Comparison of ENCODE assay signal across 8 cellular contexts in the genomic region with DNA sequence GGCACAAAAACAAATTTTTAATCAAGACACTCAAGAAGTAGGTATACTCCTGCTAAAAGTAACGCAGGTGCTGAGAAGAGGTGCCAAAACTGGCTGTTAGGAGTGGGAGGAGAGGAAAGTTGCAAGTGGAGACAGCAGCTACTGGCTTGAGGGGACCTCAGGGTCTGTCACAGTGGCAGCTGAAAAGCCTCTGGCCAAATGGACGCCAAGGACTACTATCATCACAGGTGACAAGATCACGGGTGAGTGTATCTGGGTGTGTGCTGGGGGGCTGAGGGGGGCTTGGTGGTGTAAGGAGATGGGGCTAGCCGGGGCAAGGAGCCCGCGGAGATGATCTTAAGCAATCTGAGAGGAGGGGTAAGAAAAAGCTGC. TPM values are rescaled to one million over a fixed set of nuclear protein-coding genes. Genes with fewer than 3 reads are reported as not detected.
DNase-seq lines count a peak whose midpoint lies in the region; ATAC-seq and TF ChIP-seq lines count a peak whose summit lies in the region.

No MANE protein-coding gene starts in this region.

- 0 to 2% (median 1%) methylated on average over 6 of the region's 6 CpGs for WGBS in heart left ventricle, 4 donors
- 1 to 3% methylated on average over 6 of the region's 6 CpGs for WGBS in sigmoid colon, 2 donors

- no TSS peak for BruUV-seq in Caco-2 (replicated peaks; lab: Mats Ljungman, UMichigan)

- no peak for TF ChIP-seq EP300 in sigmoid colon (IDR thresholded peaks at IDR 0.05)

- H3K36me3 Mint-ChIP-seq in Caco-2 (ENCODE audit: insufficient read depth, unreplicated experiment) (peaks cover 40% of the 10 kb centered on the region), T-helper 17 cell (ENCODE audit: low read depth) (peaks cover 6% of the 10 kb centered on the region)

- H3K27ac Mint-ChIP-seq in Caco-2 (ENCODE audit: unreplicated experiment) (peak overlapping the region; percentile 79), T-helper 17 cell (peak overlapping the region; percentile 94)

- no peak for TF ChIP-seq CTCF in Caco-2 (IDR thresholded peaks at IDR 0.05; ENCODE audit: insufficient read depth in 1 of 2, low read depth in 1 of 2, low read length in 1 of 2, severe bottlenecking in 1 of 2, unreplicated experiment in 1 of 2)
- TF ChIP-seq CTCF in HEK293 (tag by site-specific recombination; IDR thresholded peaks at IDR 0.05): no peak
- no peak for TF ChIP-seq CTCF in heart left ventricle (IDR thresholded peaks at IDR 0.05)
- no peak for TF ChIP-seq CTCF in sigmoid colon (IDR thresholded peaks at IDR 0.05)

- peak overlapping the region; percentile 85 for H3K4me3 Mint-ChIP-seq in Caco-2 (ENCODE audit: unreplicated experiment)
- peak overlapping the region; percentile 98 for H3K4me3 Mint-ChIP-seq in T-helper 17 cell

- H3K27me3 Mint-ChIP-seq in Caco-2 (ENCODE audit: insufficient read depth, unreplicated experiment): peaks cover 7% of the 10 kb centered on the region
- peaks cover 6% of the 10 kb centered on the region for H3K27me3 Mint-ChIP-seq in T-helper 17 cell

- no peaks in the 10 kb centered on the region for H3K9me3 ChIP-seq in Caco-2
- H3K9me3 ChIP-seq in HEK293 (ENCODE audit: control insufficient read depth, insufficient read depth, low read depth, low read length): no peaks in the 10 kb centered on the region
- no peaks in the 10 kb centered on the region for H3K9me3 ChIP-seq in T-helper 17 cell (ENCODE audit: control insufficient read depth, low read length, poor library complexity, severe bottlenecking)
- H3K9me3 ChIP-seq in heart left ventricle: no peaks in the 10 kb centered on the region
- no peaks in the 10 kb centered on the region for H3K9me3 ChIP-seq in sigmoid colon

- peak overlapping the region; percentile 85 for H3K4me3 ChIP-seq in Caco-2 (ENCODE audit: low read depth, low read length)
- peak overlapping the region; percentile 97 for H3K4me3 ChIP-seq in HEK293 (ENCODE audit: low read depth, low read length)
- H3K4me3 ChIP-seq in heart left ventricle: peak overlapping the region; percentile 64 to 98 (median 85)
- H3K4me3 ChIP-seq in sigmoid colon: peak overlapping the region; percentile 80 to 96 (median 89)

- POLR2A ChIA-PET in Caco-2 (lab: Charles Lee) (no interaction called here), HEK293 (lab: Yijun Ruan, JAX) (no interaction called here)

- TF ChIP-seq POLR2A in heart left ventricle (IDR thresholded peaks at IDR 0.05) (no peak), sigmoid colon (IDR thresholded peaks at IDR 0.05) (no peak)

- H3K4me1 Mint-ChIP-seq in Caco-2 (ENCODE audit: low read depth, unreplicated experiment): peaks cover 6% of the 10 kb centered on the region
- peaks cover 34% of the 10 kb centered on the region for H3K4me1 Mint-ChIP-seq in T-helper 17 cell

- intact Hi-C loops in Caco-2 (cut with micrococcal nuclease; ENCODE audit: unreplicated experiment): loop anchor here (1.0 to 10.0 kb wide), 4 partner anchors 82 to 678 kb away; a partner anchor contains a TSS
- intact Hi-C loops in heart left ventricle (cut with DNase I): no loop called here
- intact Hi-C loops in sigmoid colon (cut with DNase I): loop anchor here (5.0 kb wide), 1 partner anchor 1212 kb away; a partner anchor contains a TSS

- ATAC-seq in T-helper 17 cell (no peak), heart left ventricle (peak; percentile 1 to 6 (median 3)), GM21825 (IDR thresholded peaks at IDR 0.05; ENCODE audit: unreplicated experiment) (no peak), HG02970 (IDR thresholded peaks at IDR 0.05; ENCODE audit: low FRiP score, unreplicated experiment) (no peak)

- H3K9me3 Mint-ChIP-seq in Caco-2 (ENCODE audit: unreplicated experiment): no peaks in the 10 kb centered on the region

- H3K27ac ChIP-seq in HEK293 (ENCODE audit: extremely low read depth, low read depth, low read length) (no peak overlapping the region; the same call in 1 of the 2 replicates), heart left ventricle (peak overlapping the region; percentile 68 to 91 (median 80)), sigmoid colon (peak overlapping the region; percentile 77 to 87 (median 84))

- H3K4me1 ChIP-seq in Caco-2 (peaks cover 18% of the 10 kb centered on the region), HEK293 (ENCODE audit: control insufficient read depth, insufficient read depth, low read length) (no peaks in the 10 kb centered on the region), heart left ventricle (peaks cover 0 to 27% (median 16%) of the 10 kb centered on the region in 12 donors), sigmoid colon (peaks cover 0 to 29% (median 20%) of the 10 kb centered on the region in 4 donors)

- DNase-seq in Caco-2 (peak in 1 of 2 experiments; percentile 11), T-helper 17 cell (no peak), heart left ventricle (peak in 1 of 5 donors; percentile 27), sigmoid colon (no peak), A172 (ENCODE audit: low spot score) (no peak)

- CTCF ChIA-PET in Caco-2 (lab: Charles Lee): no interaction called here
- CTCF ChIA-PET in HEK293 (lab: Yijun Ruan, JAX): interaction anchor here (0.6 kb wide), 2 partner anchors 28 to 477 kb away, joined by 3 read pairs; no protein-coding TSS in a partner anchor

- H3K36me3 ChIP-seq in Caco-2 (ENCODE audit: control insufficient read depth, insufficient read depth, low read length) (no peaks in the 10 kb centered on the region), HEK293 (ENCODE audit: control insufficient read depth in 2 of 2, insufficient read depth in 1 of 2, low read length in 2 of 2) (peaks cover 0 to 42% of the 10 kb centered on the region in 2 experiments; a peak in 1 of 3 replicates), heart left ventricle (peaks cover 0 to 37% (median 5%) of the 10 kb centered on the region in 9 donors), sigmoid colon (peaks cover 0 to 15% (median 0%) of the 10 kb centered on the region in 4 donors)

- H3K27me3 ChIP-seq in Caco-2 (replicated peaks; ENCODE audit: control insufficient read depth, insufficient read depth, low read length): no peaks in the 10 kb centered on the region
- no peaks in the 10 kb centered on the region for H3K27me3 ChIP-seq in heart left ventricle
- no peaks in the 10 kb centered on the region for H3K27me3 ChIP-seq in sigmoid colon

TF ChIP-seq in HEK293, 187 proteins besides CTCF, POLR2A, EP300 and RAD21:
- no peak for TF ChIP-seq ZNF132 (tag by site-specific recombination; IDR thresholded peaks at IDR 0.05; ENCODE audit: borderline replicate concordance)

RNA-seq across cellular contexts. Expression of a gene that starts 0.7 kb away (rescaled TPM):
- total RNA-seq in Caco-2 (2022): 25.5 and 27.9 TPM in 2 replicates
- 10 to 100 TPM; 11.4 to 11.5 TPM for total RNA-seq in T-helper 17 cell
- 1 to 10 TPM; 1.7 to 5.7 (median 4.4) TPM for total RNA-seq in heart left ventricle
- 1 to 10 TPM; 2.0 to 7.0 TPM for polyA plus RNA-seq in heart left ventricle
- total RNA-seq in sigmoid colon: 1 to 10 TPM; 6.1 to 7.1 (median 6.7) TPM
- polyA plus RNA-seq in sigmoid colon: 1 to 10 TPM; 1.2 to 8.1 (median 2.8) TPM
- total RNA-seq in A172 (2014; rRNA removed; shearing (Covaris generic)): 5.7 and 7.1 TPM in 2 replicates

RNA-seq across cellular contexts. Expression of a gene that starts 13.5 kb away (rescaled TPM):
- total RNA-seq in Caco-2 (2022) (not detected in 2 replicates), T-helper 17 cell (not detected), heart left ventricle (not detected), sigmoid colon (not detected)
- polyA plus RNA-seq in heart left ventricle (not detected), sigmoid colon (not detected)
- total RNA-seq in A172 (2014; rRNA removed; shearing (Covaris generic)): not detected in 2 replicates

Comparison
In these comparisons a context has a peak if more than half of its experiments do, and no peak if none do; other contexts are left out.
1. ATAC-seq: peak in heart left ventricle (4 of 4); none in T-helper 17 cell (single experiment), GM21825 (single experiment) and HG02970 (single experiment).
2. intact Hi-C loops: an anchor here in Caco-2 (1.0 to 10.0 kb wide) and sigmoid colon (5.0 kb wide); none called in heart left ventricle.
3. Peak in every context shown above with its lines, with median percentiles within 50 percentile points of each other: H3K4me3 ChIP-seq.